In the genomic region with DNA sequence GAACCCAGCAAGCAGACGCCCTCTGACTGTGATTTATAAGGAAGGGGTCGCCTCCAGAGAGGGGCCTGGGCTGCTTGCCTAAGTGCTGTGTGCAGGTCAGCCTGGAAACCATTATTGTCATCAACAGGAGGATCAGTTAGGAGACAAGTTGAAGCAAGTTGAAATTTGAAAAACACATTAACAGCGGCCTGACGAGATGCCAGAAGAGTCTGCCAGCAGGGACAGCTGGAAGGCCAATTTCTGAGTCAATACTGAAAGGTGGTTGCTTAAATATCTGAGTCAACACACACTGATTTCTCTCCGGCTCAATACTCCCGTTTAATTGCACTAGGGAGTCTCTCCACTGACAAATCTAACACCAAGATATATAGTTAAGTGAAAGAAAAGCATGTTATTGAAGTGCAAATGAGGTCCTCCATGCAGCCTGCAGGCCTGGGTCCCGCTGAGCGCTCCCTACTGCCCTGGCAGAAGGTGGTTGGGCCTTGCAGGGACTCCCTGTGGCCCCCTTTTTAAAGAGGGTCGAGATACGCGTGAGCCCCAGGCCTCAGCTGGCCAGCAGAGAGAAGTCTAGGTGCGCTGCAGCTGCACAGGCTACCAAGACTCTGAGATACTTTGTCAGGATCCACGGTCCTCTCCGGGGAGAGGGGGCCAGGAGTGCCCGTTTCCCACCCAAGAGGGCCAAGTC, we compare ENCODE assay signal across 12 cellular contexts.
DNase-seq lines count a peak whose midpoint lies in the region; FAIRE-seq and TF ChIP-seq lines count a peak whose summit lies in the region.
"Had no signal": no experiment of that assay in that cellular context is flagged by ENCODE, and none has a peak within 500 bp of the region (broad histone marks: within the 10 kb centered on the region; RNA-seq: fewer than 3 reads in every experiment).

No MANE protein-coding gene starts in this region.

- H3K79me2 ChIP-seq in fibroblast of lung (ENCODE audit: control insufficient read depth, insufficient read depth, low read length): no peaks in the 10 kb centered on the region

- H3K27ac ChIP-seq in fibroblast of lung (ENCODE audit: insufficient read depth, low read length) (no peak overlapping the region), small intestine (ENCODE audit: low read depth in 1 of 2, low read length in 1 of 2) (no peak overlapping the region)
- H3K27ac ChIP-seq: SJCRH30, vagina had no signal

- H3K9me3 ChIP-seq in fibroblast of lung (ENCODE audit: control insufficient read depth, insufficient read depth, low read depth, low read length): no peaks in the 10 kb centered on the region
- H3K9me3 ChIP-seq in small intestine (ENCODE audit: control insufficient read depth, low read depth): no peaks in the 10 kb centered on the region
- H3K9me3 ChIP-seq: SJCRH30, vagina had no signal

- no peak overlapping the region for H2AFZ ChIP-seq in fibroblast of lung (ENCODE audit: low read length)

- H3K27me3 ChIP-seq in H7 (ENCODE audit: control insufficient read depth, insufficient read depth, low read length) (no peaks in the 10 kb centered on the region), fibroblast of lung (ENCODE audit: control insufficient read depth, insufficient read depth, low read length) (peaks cover 9% of the 10 kb centered on the region), small intestine (ENCODE audit: control insufficient read depth in 2 of 2, insufficient read depth in 2 of 2, low read length in 2 of 2) (no peaks in the 10 kb centered on the region)
- H3K27me3 ChIP-seq: SJCRH30, vagina had no signal

- H3K4me2 ChIP-seq in fibroblast of lung (ENCODE audit: extremely low read depth, insufficient read depth, low read length): no peak overlapping the region

- no peak for FAIRE-seq in HTR-8/SVneo (lab: Jason Lieb, UNC)
- no peak for FAIRE-seq in small intestine (lab: Jason Lieb, UNC)

- H3K9ac ChIP-seq in fibroblast of lung (ENCODE audit: insufficient read depth, low read length): no peak overlapping the region

- no peaks in the 10 kb centered on the region for H3K36me3 ChIP-seq in H7 (replicated peaks; ENCODE audit: control insufficient read depth, insufficient read depth, low read length)
- H3K36me3 ChIP-seq in fibroblast of lung (ENCODE audit: control insufficient read depth, insufficient read depth, low read length): no peaks in the 10 kb centered on the region
- H3K36me3 ChIP-seq in small intestine (ENCODE audit: control insufficient read depth in 2 of 2, insufficient read depth in 2 of 2, low read length in 2 of 2): no peaks in the 10 kb centered on the region
- H3K36me3 ChIP-seq: SJCRH30, vagina had no signal

- DNase-seq in H7: peak; percentile 23
- peak; percentile 79 for DNase-seq in NCI-H345 (lab: John Stamatoyannopoulos, UW)
- DNase-seq in fibroblast of lung (ENCODE audit: low read depth in 2 of 2): peak; percentile 80
- peak; percentile 11 for DNase-seq in pons (ENCODE audit: low spot score)
- no peak for DNase-seq in LoVo (ENCODE audit: low spot score)
- DNase-seq in HTR-8/SVneo (ENCODE audit: insufficient read length, low spot score): no peak
- DNase-seq in HT-29 (ENCODE audit: low spot score): no peak
- no peak for DNase-seq in small intestine
- DNase-seq: effector CD8-positive, alpha-beta T cell; mesendoderm; SJCRH30 had no signal

- H3K4me1 ChIP-seq in fibroblast of lung (ENCODE audit: control insufficient read depth, extremely low read depth, insufficient read depth, low read length) (no peaks in the 10 kb centered on the region), small intestine (ENCODE audit: control insufficient read depth in 2 of 2, insufficient read depth in 1 of 2, low read depth in 1 of 2, low read length in 1 of 2) (no peaks in the 10 kb centered on the region)
- H3K4me1 ChIP-seq: SJCRH30 had no signal

- H4K20me1 ChIP-seq in fibroblast of lung (ENCODE audit: control insufficient read depth, extremely low read depth, insufficient read depth, low read length): no peaks in the 10 kb centered on the region

- no peak for TF ChIP-seq CTCF in fibroblast of lung (conservative IDR thresholded peaks at IDR 0.05 in 1 of 2, IDR thresholded peaks at IDR 0.05 in 1 of 2; ENCODE audit: low read depth in 1 of 2, low read length in 2 of 2)

- 79 to 83% (median 81%) methylated on average over 15 of the region's 15 CpGs for whole genome bisulfite sequencing in small intestine, 3 donors

- H3K4me3 ChIP-seq in H7 (ENCODE audit: insufficient read depth, low read depth, low read length) (no peak overlapping the region), fibroblast of lung (replicated peaks in 1 of 4; ENCODE audit: control extremely low read depth in 1 of 4, insufficient read depth in 1 of 4, low read depth in 3 of 4, low read length in 4 of 4) (no peak overlapping the region), small intestine (ENCODE audit: low read depth in 1 of 2, low read length in 2 of 2) (no peak overlapping the region)
- H3K4me3 ChIP-seq: SJCRH30, vagina had no signal

Comparison
In these comparisons a context has a peak if more than half of its experiments do, and no peak if none do; other contexts are left out.
1. DNase-seq: peak in H7 (single experiment), NCI-H345 (single experiment), fibroblast of lung (2 of 2) and pons (single experiment); none in LoVo (single experiment), HTR-8/SVneo (single experiment), HT-29 (single experiment) and small intestine (single experiment).